In genomic region chr3:135753506-135753905, GRCh38 we compare ENCODE assay signal across 27 cellular contexts.
"Had no signal": no experiment of that assay in that cellular context is flagged by ENCODE, and none has a peak within 500 bp of the region (broad histone marks: within the 10 kb centered on the region; RNA-seq: fewer than 3 reads in every experiment).

No MANE protein-coding gene starts in this region.

- H3K4me3 Mint-ChIP-seq: stimulated activated effector memory CD8-positive, alpha-beta T cell treated with anti-CD3 and anti-CD28 coated beads, Interleukin-12 subunit alpha, Interleukin-12 subunit beta, amount 100 ng/mL, for 72 hours; stimulated activated memory B cell treated with anti-CD40 and anti-IgM and Interleukin-4, amounts not matched to agents 10 μg/mL and 1 μg/mL and 100 μg/mL, for 72 hours; stimulated activated naive B cell treated with anti-CD40 and anti-IgM and Interleukin-4, amounts not matched to agents 10 μg/mL and 1 μg/mL and 100 μg/mL, for 72 hours; stimulated activated naive CD8-positive, alpha-beta T cell treated with anti-CD3 and anti-CD28 coated beads, Interleukin-15, amount 100 ng/mL, for 72 hours; stimulated activated naive CD8-positive, alpha-beta T cell treated with anti-CD3 and anti-CD28 coated beads, Interleukin-15, Interleukin-2, amounts not matched to agents 100 ng/mL and 50 ng/mL, for 24 hours; type B pancreatic cell had no signal

- H3K27ac Mint-ChIP-seq: stimulated activated effector memory CD8-positive, alpha-beta T cell treated with anti-CD3 and anti-CD28 coated beads, Interleukin-12 subunit alpha, Interleukin-12 subunit beta, amount 100 ng/mL, for 72 hours; stimulated activated memory B cell treated with anti-CD40 and anti-IgM and Interleukin-4, amounts not matched to agents 10 μg/mL and 1 μg/mL and 100 μg/mL, for 72 hours; stimulated activated naive B cell treated with anti-CD40 and anti-IgM and Interleukin-4, amounts not matched to agents 10 μg/mL and 1 μg/mL and 100 μg/mL, for 72 hours; stimulated activated naive CD8-positive, alpha-beta T cell treated with anti-CD3 and anti-CD28 coated beads, Interleukin-15, amount 100 ng/mL, for 72 hours; stimulated activated naive CD8-positive, alpha-beta T cell treated with anti-CD3 and anti-CD28 coated beads, Interleukin-15, Interleukin-2, amounts not matched to agents 100 ng/mL and 50 ng/mL, for 24 hours; type B pancreatic cell had no signal

- H3K27me3 ChIP-seq: stomach, suprapubic skin, testis, thyroid gland, tibial artery, tibial nerve, transverse colon, upper lobe of left lung, upper lobe of right lung, uterus had no signal

- H3K27me3 Mint-ChIP-seq: stimulated activated naive B cell treated with anti-CD40 and anti-IgM and Interleukin-4, amounts not matched to agents 10 μg/mL and 1 μg/mL and 100 μg/mL, for 72 hours; stimulated activated naive CD8-positive, alpha-beta T cell treated with anti-CD3 and anti-CD28 coated beads, Interleukin-15, amount 100 ng/mL, for 72 hours; stimulated activated naive CD8-positive, alpha-beta T cell treated with anti-CD3 and anti-CD28 coated beads, Interleukin-15, Interleukin-2, amounts not matched to agents 100 ng/mL and 50 ng/mL, for 24 hours had no signal

- DNase-seq: stimulated activated CD4-positive, alpha-beta T cell treated with anti-CD3 and anti-CD28 coated beads, Interleukin-2, amount 100 ng/mL, for 48 hours; stimulated activated CD4-positive, alpha-beta T cell treated with anti-CD3 and anti-CD28 coated beads, Interleukin-4, amount 100 ng/mL, for 1 hour; stimulated activated CD4-positive, alpha-beta T cell treated with anti-CD3 and anti-CD28 coated beads, Interleukin-4, amount 100 ng/mL, for 24 hours; stimulated activated CD4-positive, alpha-beta T cell treated with anti-CD3 and anti-CD28 coated beads, Interleukin-4, amount 100 ng/mL, for 4 hours; stimulated activated CD8-positive, alpha-beta memory T cell treated with anti-CD3 and anti-CD28 coated beads, Interleukin-4, amount 100 ng/mL, for 48 hours; stimulated activated naive B cell treated with anti-CD40 and anti-IgM and Interleukin-4, amounts not matched to agents 10 μg/mL and 1 μg/mL and 100 μg/mL, for 72 hours; stimulated activated naive CD4-positive, alpha-beta T cell; stimulated activated naive CD4-positive, alpha-beta T cell treated with Interleukin-2 at 50 U/mL for 16 hours; stimulated activated naive CD8-positive, alpha-beta T cell treated with anti-CD3 and anti-CD28 coated beads, Interleukin-15, amount 100 ng/mL, for 72 hours; stimulated activated naive CD8-positive, alpha-beta T cell treated with anti-CD3 and anti-CD28 coated beads, Interleukin-15, Interleukin-2, amounts not matched to agents 100 U/mL and 50 U/mL, for 24 hours; stomach; substantia nigra; testis; thyroid gland; tibial artery; transverse colon; trophoblast cell; upper lobe of left lung; upper lobe of right lung; uterus had no signal

- H3K36me3 ChIP-seq: stomach, suprapubic skin, thoracic aorta, thyroid gland, tibial artery, tibial nerve, transverse colon, upper lobe of left lung, upper lobe of right lung, uterus had no signal

- H3K4me1 ChIP-seq: stomach, suprapubic skin, testis, thyroid gland, tibial artery, tibial nerve, transverse colon, upper lobe of left lung, upper lobe of right lung, uterus had no signal

- H3K4me1 Mint-ChIP-seq: stimulated activated effector memory CD8-positive, alpha-beta T cell treated with anti-CD3 and anti-CD28 coated beads, Interleukin-12 subunit alpha, Interleukin-12 subunit beta, amount 100 ng/mL, for 72 hours; stimulated activated memory B cell treated with anti-CD40 and anti-IgM and Interleukin-4, amounts not matched to agents 10 μg/mL and 1 μg/mL and 100 μg/mL, for 72 hours; stimulated activated naive B cell treated with anti-CD40 and anti-IgM and Interleukin-4, amounts not matched to agents 10 μg/mL and 1 μg/mL and 100 μg/mL, for 72 hours; stimulated activated naive CD8-positive, alpha-beta T cell treated with anti-CD3 and anti-CD28 coated beads, Interleukin-15, amount 100 ng/mL, for 72 hours had no signal

- H3K9me3 Mint-ChIP-seq: stimulated activated memory B cell treated with anti-CD40 and anti-IgM and Interleukin-4, amounts not matched to agents 10 μg/mL and 1 μg/mL and 100 μg/mL, for 72 hours; stimulated activated naive B cell treated with anti-CD40 and anti-IgM and Interleukin-4, amounts not matched to agents 10 μg/mL and 1 μg/mL and 100 μg/mL, for 72 hours; stimulated activated naive CD8-positive, alpha-beta T cell treated with anti-CD3 and anti-CD28 coated beads, Interleukin-15, Interleukin-2, amounts not matched to agents 100 ng/mL and 50 ng/mL, for 24 hours; type B pancreatic cell had no signal

- H3K9me3 ChIP-seq: stomach, suprapubic skin, testis, thoracic aorta, thyroid gland, tibial artery, tibial nerve, transverse colon, upper lobe of left lung, upper lobe of right lung, uterus had no signal

- H3K36me3 Mint-ChIP-seq: stimulated activated effector memory CD8-positive, alpha-beta T cell treated with anti-CD3 and anti-CD28 coated beads, Interleukin-12 subunit alpha, Interleukin-12 subunit beta, amount 100 ng/mL, for 72 hours; stimulated activated memory B cell treated with anti-CD40 and anti-IgM and Interleukin-4, amounts not matched to agents 10 μg/mL and 1 μg/mL and 100 μg/mL, for 72 hours; stimulated activated naive B cell treated with anti-CD40 and anti-IgM and Interleukin-4, amounts not matched to agents 10 μg/mL and 1 μg/mL and 100 μg/mL, for 72 hours; type B pancreatic cell had no signal

- H3K27ac ChIP-seq: stomach, suprapubic skin, testis, thoracic aorta, thyroid gland, tibial artery, tibial nerve, transverse colon, upper lobe of left lung, upper lobe of right lung, uterus had no signal

- ATAC-seq: stimulated activated effector memory CD8-positive, alpha-beta T cell treated with anti-CD3 and anti-CD28 coated beads, Interleukin-12 subunit alpha, Interleukin-12 subunit beta, amount 100 ng/mL, for 72 hours; stimulated activated memory B cell treated with anti-CD40 and anti-IgM and Interleukin-4, amounts not matched to agents 10 μg/mL and 1 μg/mL and 100 μg/mL, for 72 hours; stimulated activated naive B cell treated with anti-CD40 and anti-IgM and Interleukin-4, amounts not matched to agents 10 μg/mL and 1 μg/mL and 100 μg/mL, for 72 hours; stimulated activated naive CD8-positive, alpha-beta T cell treated with anti-CD3 and anti-CD28 coated beads, Interleukin-15, amount 100 ng/mL, for 72 hours; stimulated activated naive CD8-positive, alpha-beta T cell treated with anti-CD3 and anti-CD28 coated beads, Interleukin-15, Interleukin-2, amounts not matched to agents 100 U/mL and 50 U/mL, for 24 hours; upper lobe of right lung had no signal

- H3K4me3 ChIP-seq: stomach, suprapubic skin, testis, thoracic aorta, thyroid gland, tibial artery, tibial nerve, transverse colon, upper lobe of left lung, upper lobe of right lung, uterus had no signal
